Comparison of ENCODE assay signal across 13 cellular contexts in the genomic region with DNA sequence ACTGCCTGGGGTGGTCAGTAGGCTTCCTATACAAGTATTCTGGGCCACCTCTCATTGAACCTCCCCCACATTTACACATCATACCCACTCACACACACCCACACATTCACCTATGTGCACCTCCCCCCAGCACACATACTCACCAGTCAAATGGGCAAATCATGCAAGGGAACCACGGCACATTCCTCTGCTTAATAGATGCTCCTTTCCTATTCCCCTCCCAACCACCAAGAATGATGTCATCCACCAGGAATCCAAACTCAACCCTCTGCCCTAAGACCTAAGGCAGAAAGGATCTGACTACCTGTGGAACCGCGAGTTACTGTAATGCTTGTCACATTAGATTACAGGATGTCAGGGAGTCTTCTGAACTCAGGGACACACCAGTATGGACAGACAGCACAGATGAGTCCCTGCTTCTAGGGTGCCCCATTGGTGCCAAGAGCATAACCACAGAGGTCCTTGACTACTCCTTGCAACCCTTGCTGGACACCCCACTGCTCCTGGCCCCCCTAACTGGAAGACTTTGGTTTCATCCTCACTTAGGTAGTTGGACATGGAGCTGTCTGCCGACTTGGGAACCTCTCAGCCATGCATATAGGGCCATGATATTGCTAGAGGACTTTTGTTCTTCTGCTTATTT. TPM values are rescaled to one million over a fixed set of nuclear protein-coding genes. Genes with fewer than 3 reads are reported as not detected.
DNase-seq lines count a peak whose midpoint lies in the region; ATAC-seq and TF ChIP-seq lines count a peak whose summit lies in the region.
"Had no signal": no experiment of that assay in that cellular context is flagged by ENCODE, and none has a peak within 500 bp of the region (broad histone marks: within the 10 kb centered on the region; RNA-seq: fewer than 3 reads in every experiment).

No MANE protein-coding gene starts in this region.

- no peak for TF ChIP-seq POLR2A in stomach (IDR thresholded peaks at IDR 0.05)

- in situ Hi-C loops in brain microvascular endothelial cell (cut with HindIII; ENCODE audit: low pct_ligation_motif_present, low sequenced_read_pairs), result no loop called here

- DNase-seq in AG20443 (ENCODE audit: low spot score), result peak; percentile 56
- peak; percentile 74 for DNase-seq in LoVo (ENCODE audit: low spot score)
- DNase-seq in brain microvascular endothelial cell, result peak; percentile 45
- DNase-seq in left lung, result no peak
- no peak for DNase-seq in stomach
- no peak for DNase-seq in left lobe of liver (ENCODE audit: low spot score)
- DNase-seq: activated CD4-positive, alpha-beta T cell treated with anti-CD3 and anti-CD28 coated beads, Interleukin-2, amount 50 U/mL, for 1 hour; activated naive CD4-positive, alpha-beta T cell treated with anti-CD3 and anti-CD28 coated beads, Interleukin-2, amount 10 ng/mL, durations not matched to agents 7 days and 5 days; SHP77 treated with DMSO at 0.1 percent for 48 hours; tibial artery had no signal

- H3K27ac ChIP-seq in brain microvascular endothelial cell (no peak overlapping the region), left lung (no peak overlapping the region), stomach (no peak overlapping the region)
- H3K27ac ChIP-seq: BLaER1 treated with 17β-estradiol and CSF1 and Interleukin-3, amounts not matched to agents 10 nM and 100 nM; tibial artery had no signal

- peak; percentile 63 for ATAC-seq in left lung
- no peak for ATAC-seq in HG03097 (IDR thresholded peaks at IDR 0.05; ENCODE audit: low FRiP score, unreplicated experiment)
- no peak for ATAC-seq in HG03108 (IDR thresholded peaks at IDR 0.05; ENCODE audit: unreplicated experiment)
- no peak for ATAC-seq in left lobe of liver

- H3K27me3 ChIP-seq in brain microvascular endothelial cell (replicated peaks) (no peaks in the 10 kb centered on the region), left lung (no peaks in the 10 kb centered on the region), stomach (no peaks in the 10 kb centered on the region)
- H3K27me3 ChIP-seq: BLaER1 treated with 17β-estradiol and CSF1 and Interleukin-3, amounts not matched to agents 10 nM and 100 nM had no signal

- H3K4me1 ChIP-seq in left lung, result no peaks in the 10 kb centered on the region
- peaks cover 0 to 8% (median 0%) of the 10 kb centered on the region in 4 donors for H3K4me1 ChIP-seq in stomach

- no peaks in the 10 kb centered on the region for H3K36me3 ChIP-seq in brain microvascular endothelial cell (replicated peaks)
- no peaks in the 10 kb centered on the region for H3K36me3 ChIP-seq in left lung
- H3K36me3 ChIP-seq in stomach, result no peaks in the 10 kb centered on the region
- H3K36me3 ChIP-seq: BLaER1 treated with 17β-estradiol and CSF1 and Interleukin-3, amounts not matched to agents 10 nM and 100 nM; tibial artery had no signal

- H3K4me3 ChIP-seq in brain microvascular endothelial cell (ENCODE audit: low read depth, low read length), result no peak overlapping the region
- no peak overlapping the region for H3K4me3 ChIP-seq in left lung
- no peak overlapping the region for H3K4me3 ChIP-seq in stomach
- H3K4me3 ChIP-seq: BLaER1 treated with 17β-estradiol and CSF1 and Interleukin-3, amounts not matched to agents 10 nM and 100 nM; tibial artery had no signal

- H3K9me3 ChIP-seq in left lung (no peaks in the 10 kb centered on the region), stomach (no peaks in the 10 kb centered on the region)
- H3K9me3 ChIP-seq: BLaER1 treated with 17β-estradiol and CSF1 and Interleukin-3, amounts not matched to agents 10 nM and 100 nM; tibial artery had no signal

- intact Hi-C loops in left lung (cut with DNase I) (no loop called here), stomach (cut with DNase I; ENCODE audit: low total_unique reads) (no loop called here)

- no peak for TF ChIP-seq EP300 in stomach (IDR thresholded peaks at IDR 0.05)

- no peak for TF ChIP-seq CTCF in brain microvascular endothelial cell (IDR thresholded peaks at IDR 0.05; ENCODE audit: low read depth, low read length, missing control alignments)
- no peak for TF ChIP-seq CTCF in left lung (IDR thresholded peaks at IDR 0.05)
- TF ChIP-seq CTCF in stomach (IDR thresholded peaks at IDR 0.05), result no peak

- 61 to 69% (median 67%) methylated on average over 4 of the region's 4 CpGs for WGBS in stomach, 5 donors

RNA-seq across cellular contexts. Expression of a gene that starts 21.5 kb away (rescaled TPM):
- total RNA-seq in left lung, result 10 to 100 TPM; 67.2 to 86.5 TPM
- total RNA-seq in stomach, result 100 to 1,000 TPM in 1 of 5 donors, 10 to 100 TPM in 4; 83.9 to 126 (median 86.9) TPM
- polyA plus RNA-seq in stomach, result 10 to 100 TPM; 21.8 to 56.4 (median 36.9) TPM
- total RNA-seq in left lobe of liver, result 22.6 TPM

Comparison
In these comparisons a context has a peak if more than half of its experiments do, and no peak if none do; other contexts are left out.
1. DNase-seq: peak in AG20443 (single experiment), LoVo (single experiment) and brain microvascular endothelial cell (single experiment); none in left lung (0 of 2), stomach (single experiment) and left lobe of liver (single experiment).